In genomic region chr5:54671111-54671531, GRCh38 we compare ENCODE assay signal across 13 cellular contexts.
DNase-seq lines count a peak whose midpoint lies in the region; ATAC-seq and TF ChIP-seq lines count a peak whose summit lies in the region.
"Had no signal": no experiment of that assay in that cellular context is flagged by ENCODE, and none has a peak within 500 bp of the region (broad histone marks: within the 10 kb centered on the region; RNA-seq: fewer than 3 reads in every experiment).

No MANE protein-coding gene starts in this region.

- BruUV-seq in PC-9 (replicated peaks; lab: Mats Ljungman, UMichigan): no TSS peak

- no peak overlapping the region for H3K4me3 ChIP-seq in GM23248
- H3K4me3 ChIP-seq in PC-9: no peak overlapping the region
- H3K4me3 ChIP-seq in fibroblast of villous mesenchyme (ENCODE audit: low read depth, low read length): no peak overlapping the region
- H3K4me3 ChIP-seq in skeletal muscle cell (ENCODE audit: low read depth, low read length): no peak overlapping the region
- H3K4me3 ChIP-seq in GM23338: no peak overlapping the region
- H3K4me3 ChIP-seq: coronary artery had no signal

- H3K4me2 ChIP-seq in GM23248 (ENCODE audit: unreplicated experiment) (no peak overlapping the region), PC-9 (peak overlapping the region; percentile 28; the same call in 1 of the 2 replicates), GM23338 (no peak overlapping the region)

- no peaks in the 10 kb centered on the region for H4K20me1 ChIP-seq in GM23248 (ENCODE audit: insufficient read depth)
- no peaks in the 10 kb centered on the region for H4K20me1 ChIP-seq in PC-9 (ENCODE audit: insufficient read depth)
- no peaks in the 10 kb centered on the region for H4K20me1 ChIP-seq in GM23338 (replicated peaks; ENCODE audit: insufficient read depth)

- POLR2A ChIA-PET in PC-9 (lab: Charles Lee; ENCODE audit: unreplicated experiment): interaction anchor here (0.6 to 0.7 kb wide), 2 partner anchors 57 to 154 kb away, joined by 4 to 5 read pairs; no protein-coding TSS in a partner anchor

- no peaks in the 10 kb centered on the region for H3K27me3 Mint-ChIP-seq in GM23338 (ENCODE audit: insufficient read depth, low read depth, poor library complexity)

- H3K36me3 ChIP-seq in GM23248 (ENCODE audit: low read depth) (no peaks in the 10 kb centered on the region), PC-9 (ENCODE audit: low read depth) (no peaks in the 10 kb centered on the region), GM23338 (ENCODE audit: insufficient read depth) (peaks cover 9% of the 10 kb centered on the region; the same call in 1 of the 2 replicates)

- no peak overlapping the region for H3K9ac ChIP-seq in GM23248

- DNase-seq in GM23248 (peak; percentile 72), PC-9 (peak in 1 of 2 experiments; percentile 97), fibroblast of villous mesenchyme (ENCODE audit: low read depth) (peak; percentile 71), skeletal muscle cell (ENCODE audit: low read depth) (peak; percentile 92), GM23338 (ENCODE audit: low spot score) (no peak), NCI-H226 (no peak)
- DNase-seq: activated CD4-positive, CD25-positive, alpha-beta regulatory T cell; activated gamma-delta T cell; NCI-H146 had no signal

- H3K27me3 ChIP-seq in GM23248 (replicated peaks; ENCODE audit: insufficient read depth) (no peaks in the 10 kb centered on the region), PC-9 (ENCODE audit: insufficient read depth, low read depth) (no peaks in the 10 kb centered on the region), GM23338 (ENCODE audit: insufficient read depth) (no peaks in the 10 kb centered on the region)

- intact Hi-C loops in PC-9 (cut with micrococcal nuclease; ENCODE audit: unreplicated experiment): no loop called here

- CTCF ChIA-PET in PC-9 (lab: Charles Lee): no interaction called here

- 43 to 55% methylated on average over 4 of the region's 4 CpGs for WGBS in GM23248 (ENCODE audit: low coverage in 1 of 2, low lambda C conversion rate in 2 of 2, missing lambda C conversion rate in 2 of 2), 2 experiments

- in situ Hi-C loops in GM23248 (cut with MboI): no loop called here

- ATAC-seq in GM18498 (IDR thresholded peaks at IDR 0.05; ENCODE audit: unreplicated experiment) (no peak), GM23338 (no peak), GM18517 (IDR thresholded peaks at IDR 0.05; ENCODE audit: unreplicated experiment) (no peak)
- ATAC-seq: Panc1 had no signal

- H3K9me3 ChIP-seq in GM23248 (ENCODE audit: low read depth) (peaks cover 3% of the 10 kb centered on the region), PC-9 (ENCODE audit: insufficient read depth, low read depth) (peaks cover 3% of the 10 kb centered on the region)

- H3K79me2 ChIP-seq in GM23248 (ENCODE audit: insufficient read depth) (no peaks in the 10 kb centered on the region), PC-9 (ENCODE audit: low read depth) (no peaks in the 10 kb centered on the region), GM23338 (replicated peaks; ENCODE audit: insufficient read depth) (no peaks in the 10 kb centered on the region)

- TF ChIP-seq CTCF in PC-9 (conservative IDR thresholded peaks at IDR 0.05) (no peak), fibroblast of villous mesenchyme (IDR thresholded peaks at IDR 0.05; ENCODE audit: insufficient read depth, low read depth, low read length) (no peak), GM23338 (conservative IDR thresholded peaks at IDR 0.05; ENCODE audit: low read depth in 2 of 2) (no peak)

- H3K27ac ChIP-seq in GM23248: peak overlapping the region; percentile 28; the same call in 1 of the 2 replicates
- H3K27ac ChIP-seq in PC-9: peak overlapping the region; percentile 59
- H3K27ac ChIP-seq in GM23338 (ENCODE audit: low read depth): no peak overlapping the region

- H3K9me2 ChIP-seq in GM23248 (ENCODE audit: insufficient read depth) (no peaks in the 10 kb centered on the region), PC-9 (ENCODE audit: insufficient read depth) (no peaks in the 10 kb centered on the region), GM23338 (ENCODE audit: insufficient read depth) (no peaks in the 10 kb centered on the region)

- H2AFZ ChIP-seq in GM23248 (no peak overlapping the region), PC-9 (no peak overlapping the region), GM23338 (no peak overlapping the region)

- peaks cover 24% of the 10 kb centered on the region for H3K4me1 ChIP-seq in GM23248 (ENCODE audit: insufficient read depth)
- H3K4me1 ChIP-seq in PC-9 (replicated peaks; ENCODE audit: insufficient read depth): peaks cover 14% of the 10 kb centered on the region
- H3K4me1 ChIP-seq in GM23338 (ENCODE audit: insufficient read depth): no peaks in the 10 kb centered on the region

- H3K9me3 Mint-ChIP-seq in GM23338: peaks cover 33% of the 10 kb centered on the region

- no peaks in the 10 kb centered on the region for H3K4me1 Mint-ChIP-seq in GM23338

- no peak overlapping the region for H3K4me3 Mint-ChIP-seq in GM23338

- peaks cover 14% of the 10 kb centered on the region; the same call in 2 of the 3 replicates for H3K36me3 Mint-ChIP-seq in GM23338 (ENCODE audit: low read depth)

- H3K27ac Mint-ChIP-seq in GM23338: no peak overlapping the region

- peaks cover 21% of the 10 kb centered on the region; the same call in 1 of the 2 replicates for H3F3A ChIP-seq in GM23248 (ENCODE audit: insufficient read depth)
- H3F3A ChIP-seq in PC-9 (ENCODE audit: insufficient read depth, low read depth): peaks cover 15% of the 10 kb centered on the region
- H3F3A ChIP-seq in GM23338 (replicated peaks; ENCODE audit: low read depth): no peaks in the 10 kb centered on the region

TF ChIP-seq in GM23338, 12 proteins besides CTCF, POLR2A, EP300 and RAD21 (continues in another document):
- TF ChIP-seq ZNF114 (CRISPR knock-in tag; IDR thresholded peaks at IDR 0.05): no peak
- TF ChIP-seq POLR2AphosphoS5 (IDR thresholded peaks at IDR 0.05; ENCODE audit: low read depth): no peak
- no peak for TF ChIP-seq STAT1 (IDR thresholded peaks at IDR 0.05; ENCODE audit: unreplicated experiment)
- TF ChIP-seq ETS1 (IDR thresholded peaks at IDR 0.05): no peak
- no peak for TF ChIP-seq EZH2phosphoT487 (IDR thresholded peaks at IDR 0.05; ENCODE audit: unreplicated experiment)
- no peak for TF ChIP-seq NANOG (IDR thresholded peaks at IDR 0.05; ENCODE audit: borderline replicate concordance)

Comparison
In these comparisons a context has a peak if more than half of its experiments do, and no peak if none do; other contexts are left out.
1. DNase-seq: peak in GM23248 (single experiment), fibroblast of villous mesenchyme (single experiment) and skeletal muscle cell (single experiment); none in GM23338 (single experiment) and NCI-H226 (single experiment).